8 cellular contexts compared by ENCODE assay signal in genomic region chr17:5419959-5420653, GRCh38.
DNase-seq lines count a peak whose midpoint lies in the region; ATAC-seq, FAIRE-seq and TF ChIP-seq lines count a peak whose summit lies in the region.

Gene RPAIN, plus strand, starts transcription at chr17:5420182. Its CDS starts 29 bp downstream, at chr17:5420211.

- no peaks in the 10 kb centered on the region for H3K9me3 ChIP-seq in OCI-LY1 (ENCODE audit: low read length)
- no peaks in the 10 kb centered on the region for H3K9me3 ChIP-seq in muscle layer of duodenum (ENCODE audit: control insufficient read depth in 1 of 2, low read length in 2 of 2)

- peak within 1 kb of the TSS; percentile 90 for H3K9ac ChIP-seq in OCI-LY1 (ENCODE audit: low read length)

- DNase-seq in COR-L47 (lab: John Stamatoyannopoulos, UW) (peak; percentile 63), HTR-8/SVneo (ENCODE audit: insufficient read length, low spot score) (peak; percentile 95), activated T-cell treated with anti-CD3 and anti-CD28 coated beads for 24 hours (ENCODE audit: low read depth) (peak; percentile 83), erythroblast (lab: John Stamatoyannopoulos, UW) (peak; percentile 93 to 95)
- peak; percentile 69 to 81 for DNase-seq in stimulated activated CD8-positive, alpha-beta memory T cell treated with anti-CD3 and anti-CD28 coated beads, Interleukin-7, amount 100 ng/mL, for 48 hours (ENCODE audit: extremely low read depth in 1 of 2, low read depth in 1 of 2)

- no peak for TF ChIP-seq CTCF in OCI-LY1 (IDR thresholded peaks at IDR 0.05; ENCODE audit: low read length)

- peak within 1 kb of the TSS; percentile 95 for H3K27ac ChIP-seq in OCI-LY1 (ENCODE audit: low read depth, low read length, poor library complexity, severe bottlenecking)
- peak within 1 kb of the TSS; percentile 96 for H3K27ac ChIP-seq in muscle layer of duodenum (ENCODE audit: low read length)

- H3K27me3 ChIP-seq in OCI-LY1 (ENCODE audit: insufficient read depth, low read length) (no peaks in the 10 kb centered on the region), muscle layer of duodenum (ENCODE audit: low read depth, low read length) (no peaks in the 10 kb centered on the region)

- H4K20me1 ChIP-seq in OCI-LY1 (ENCODE audit: insufficient read depth, low read length) = no peaks in the 10 kb centered on the region

- no peaks in the 10 kb centered on the region for H3K9me2 ChIP-seq in OCI-LY1 (ENCODE audit: low read depth, low read length)

- peak; percentile 81 for TF ChIP-seq POLR2A in erythroblast (IDR thresholded peaks at IDR 0.05; ENCODE audit: low read length)

- H3K79me2 ChIP-seq in OCI-LY1 (ENCODE audit: insufficient read depth, low read length) = peaks cover 44% of the 10 kb centered on the region

- no peaks in the 10 kb centered on the region for H3F3A ChIP-seq in OCI-LY1 (ENCODE audit: insufficient read depth, low read length)

- peak; percentile 30 for ATAC-seq in GM21360 (IDR thresholded peaks at IDR 0.05; ENCODE audit: unreplicated experiment)

- H3K4me3 ChIP-seq in OCI-LY1 (ENCODE audit: low read depth, low read length, poor library complexity, severe bottlenecking) (peak within 1 kb of the TSS; percentile 87), muscle layer of duodenum (ENCODE audit: low read depth in 1 of 2, low read length in 2 of 2) (peak within 1 kb of the TSS; percentile 86 to 98)

- H3K36me3 ChIP-seq in OCI-LY1 (ENCODE audit: insufficient read depth, low read length) (peaks cover 61% of the 10 kb centered on the region), muscle layer of duodenum (ENCODE audit: control insufficient read depth in 1 of 2, insufficient read depth in 2 of 2, low read length in 2 of 2) (peaks cover 23 to 39% of the 10 kb centered on the region in 2 donors)

- H3K4me1 ChIP-seq in OCI-LY1 (ENCODE audit: insufficient read depth, low read length, severe bottlenecking) (peaks cover 36% of the 10 kb centered on the region), muscle layer of duodenum (ENCODE audit: control insufficient read depth in 1 of 2, insufficient read depth in 2 of 2, low read length in 2 of 2) (peaks cover 0 to 25% of the 10 kb centered on the region in 2 donors)

- FAIRE-seq in HTR-8/SVneo (lab: Jason Lieb, UNC) = peak; percentile 57

- no peak within 1 kb of the TSS for H2AFZ ChIP-seq in OCI-LY1 (ENCODE audit: low read length)

- peak within 1 kb of the TSS; percentile 99 for H3K4me2 ChIP-seq in OCI-LY1 (ENCODE audit: low read length)

Comparison
In these comparisons a context has a peak if more than half of its experiments do, and no peak if none do; other contexts are left out.
1. Peak in every context shown above with its lines: DNase-seq, ATAC-seq, H3K4me3 ChIP-seq and H3K27ac ChIP-seq.